Comparison of ENCODE assay signal across 12 cellular contexts in the genomic region with DNA sequence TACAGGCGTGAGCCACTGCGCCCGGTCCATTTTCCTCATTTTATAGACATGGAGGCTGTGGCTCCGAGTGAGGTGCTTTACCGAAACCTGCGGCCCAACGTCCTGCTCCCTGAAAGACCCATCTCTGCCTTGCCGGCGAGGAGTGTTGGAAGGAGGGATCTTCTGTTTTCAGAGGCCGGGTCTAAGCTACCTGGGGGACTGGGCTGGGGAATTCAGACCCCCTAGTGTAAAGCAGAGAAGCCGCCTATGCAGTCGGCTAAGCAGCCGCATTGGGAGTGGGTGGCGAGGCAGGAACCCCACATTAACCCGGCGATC. TPM values are rescaled to one million over a fixed set of nuclear protein-coding genes. Genes with fewer than 3 reads are reported as not detected.
DNase-seq lines count a peak whose midpoint lies in the region; ATAC-seq and TF ChIP-seq lines count a peak whose summit lies in the region.
"Had no signal": no experiment of that assay in that cellular context is flagged by ENCODE, and none has a peak within 500 bp of the region (broad histone marks: within the 10 kb centered on the region; RNA-seq: fewer than 3 reads in every experiment).

No MANE protein-coding gene starts in this region.

- no peaks in the 10 kb centered on the region for H3K36me3 ChIP-seq in CD8-positive, alpha-beta T cell (ENCODE audit: insufficient read depth, low read length)
- no peaks in the 10 kb centered on the region for H3K36me3 ChIP-seq in ascending aorta
- H3K36me3 ChIP-seq in left lung, result no peaks in the 10 kb centered on the region
- no peaks in the 10 kb centered on the region for H3K36me3 ChIP-seq in stomach
- H3K36me3 ChIP-seq: BLaER1 treated with 17β-estradiol and CSF1 and Interleukin-3, amounts not matched to agents 10 nM and 100 nM; neutrophil had no signal

- H3K4me3 Mint-ChIP-seq in CD8-positive, alpha-beta T cell, result peak overlapping the region; percentile 55

- TF ChIP-seq EP300 in stomach (IDR thresholded peaks at IDR 0.05), result no peak

- ATAC-seq in CD8-positive, alpha-beta T cell, result no peak
- ATAC-seq in left lung (no peak), HG03045 (IDR thresholded peaks at IDR 0.05; ENCODE audit: unreplicated experiment) (no peak), HG03460 (IDR thresholded peaks at IDR 0.05; ENCODE audit: unreplicated experiment) (no peak), HG03095 (IDR thresholded peaks at IDR 0.05; ENCODE audit: unreplicated experiment) (no peak)

- H3K27ac ChIP-seq in CD8-positive, alpha-beta T cell (ENCODE audit: low read depth, low read length), result no peak overlapping the region
- H3K27ac ChIP-seq in ascending aorta, result peak overlapping the region; percentile 61 to 82
- H3K27ac ChIP-seq in left lung, result peak overlapping the region; percentile 69 to 82
- H3K27ac ChIP-seq in stomach, result peak overlapping the region; percentile 51 to 86 (median 81)
- H3K27ac ChIP-seq: BLaER1 treated with 17β-estradiol and CSF1 and Interleukin-3, amounts not matched to agents 10 nM and 100 nM; neutrophil had no signal

- DNase-seq in CD8-positive, alpha-beta T cell, result no peak
- DNase-seq in ascending aorta (ENCODE audit: low spot score in 2 of 2) (no peak), left lung (no peak), stomach (no peak), SK-N-DZ (ENCODE audit: low spot score) (no peak)
- DNase-seq: NCI-H2081 treated with DMSO at 0.1 percent for 48 hours, NCI-H82 had no signal

- H3K27me3 ChIP-seq in CD8-positive, alpha-beta T cell (ENCODE audit: insufficient read depth, low read length), result no peaks in the 10 kb centered on the region
- H3K27me3 ChIP-seq in ascending aorta, result no peaks in the 10 kb centered on the region
- peaks cover 0 to 26% of the 10 kb centered on the region in 2 donors for H3K27me3 ChIP-seq in left lung
- H3K27me3 ChIP-seq in stomach, result peaks cover 0 to 36% (median 13%) of the 10 kb centered on the region in 3 donors

- no peak for TF ChIP-seq POLR2A in stomach (IDR thresholded peaks at IDR 0.05)

- WGBS in stomach, 5 donors, result 76 to 82% (median 81%) methylated on average over 14 to 16 of the region's 16 CpGs

- POLR2A ChIA-PET in CD8-positive, alpha-beta T cell (lab: Charles Lee), result no interaction called here

- H3K9me3 Mint-ChIP-seq in CD8-positive, alpha-beta T cell, result no peaks in the 10 kb centered on the region

- no peaks in the 10 kb centered on the region for H3K9me3 ChIP-seq in CD8-positive, alpha-beta T cell (ENCODE audit: low read length)
- H3K9me3 ChIP-seq in ascending aorta (no peaks in the 10 kb centered on the region), left lung (no peaks in the 10 kb centered on the region), stomach (no peaks in the 10 kb centered on the region)
- H3K9me3 ChIP-seq: neutrophil had no signal

- no peak for TF ChIP-seq CTCF in CD8-positive, alpha-beta T cell (IDR thresholded peaks at IDR 0.05)
- TF ChIP-seq CTCF in ascending aorta (IDR thresholded peaks at IDR 0.05) (no peak), left lung (IDR thresholded peaks at IDR 0.05) (no peak), stomach (IDR thresholded peaks at IDR 0.05) (no peak)

- H3K4me3 ChIP-seq in CD8-positive, alpha-beta T cell (ENCODE audit: low read depth, low read length), result no peak overlapping the region
- H3K4me3 ChIP-seq in ascending aorta, result peak overlapping the region; percentile 47 to 81
- H3K4me3 ChIP-seq in left lung, result peak overlapping the region in 1 of 2 donors; percentile 39
- H3K4me3 ChIP-seq in stomach, result peak overlapping the region; percentile 44 to 60 (median 50)
- H3K4me3 ChIP-seq: BLaER1 treated with 17β-estradiol and CSF1 and Interleukin-3, amounts not matched to agents 10 nM and 100 nM had no signal

- CTCF ChIA-PET in CD8-positive, alpha-beta T cell (lab: Charles Lee), result interaction anchor here (1.0 to 1.5 kb wide), 2 partner anchors 15 to 71 kb away, joined by 3 read pairs; no protein-coding TSS in a partner anchor

- H3K4me1 Mint-ChIP-seq in CD8-positive, alpha-beta T cell (ENCODE audit: low read depth), result peaks cover 23% of the 10 kb centered on the region

- H3K27ac Mint-ChIP-seq in CD8-positive, alpha-beta T cell, result no peak overlapping the region

- intact Hi-C loops in CD8-positive, alpha-beta T cell (cut with DNase I, micrococcal nuclease), result no loop called here
- intact Hi-C loops in ascending aorta (cut with DNase I), result no loop called here
- intact Hi-C loops in left lung (cut with DNase I), result no loop called here
- intact Hi-C loops in stomach (cut with DNase I; ENCODE audit: low total_unique reads), result no loop called here

- H3K36me3 Mint-ChIP-seq in CD8-positive, alpha-beta T cell, result no peaks in the 10 kb centered on the region

- H3K27me3 Mint-ChIP-seq in CD8-positive, alpha-beta T cell (ENCODE audit: low read depth), result peaks cover 16% of the 10 kb centered on the region

- peaks cover 7% of the 10 kb centered on the region for H3K4me1 ChIP-seq in CD8-positive, alpha-beta T cell (ENCODE audit: insufficient read depth, low read length)
- H3K4me1 ChIP-seq in ascending aorta, result no peaks in the 10 kb centered on the region
- peaks cover 4 to 21% of the 10 kb centered on the region in 2 donors for H3K4me1 ChIP-seq in left lung
- peaks cover 9 to 20% (median 11%) of the 10 kb centered on the region in 4 donors for H3K4me1 ChIP-seq in stomach

RNA-seq across cellular contexts. Expression of a gene that starts 16.3 kb away (rescaled TPM):
- under 1 TPM; 0.11 to 0.36 TPM for total RNA-seq in CD8-positive, alpha-beta T cell
- 17.8 TPM for total RNA-seq in ascending aorta
- total RNA-seq in left lung, result 1 to 10 TPM in 1 of 2 donors, under 1 TPM in 1; 0.29 to 1.5 TPM
- 1 to 10 TPM in 2 of 5 donors, not detected in 3; 2.0 to 5.1 TPM for total RNA-seq in stomach
- 1 to 10 TPM; 1.2 to 3.3 (median 2.6) TPM for polyA plus RNA-seq in stomach
- not detected in 2 replicates for polyA plus RNA-seq in SK-N-DZ (2014; cell fraction: cytosol; rRNA removed)
- not detected in 2 replicates for polyA plus RNA-seq in SK-N-DZ (2014; cell fraction: nucleus; rRNA removed)
